Comparison of ENCODE assay signal across 8 cellular contexts in genomic region chr1:50620680-50621329, GRCh38.
DNase-seq lines count a peak whose midpoint lies in the region; ATAC-seq and TF ChIP-seq lines count a peak whose summit lies in the region.

No MANE protein-coding gene starts in this region.

- TF ChIP-seq CTCF in 22Rv1 (IDR thresholded peaks at IDR 0.05), result peak; percentile 78
- TF ChIP-seq CTCF in RWPE1 (conservative IDR thresholded peaks at IDR 0.05; ENCODE audit: low read depth), result peak; percentile 72
- peak; percentile 92 for TF ChIP-seq CTCF in foreskin keratinocyte (conservative IDR thresholded peaks at IDR 0.05)

- H3K9me3 ChIP-seq in GM23248 (ENCODE audit: low read depth) (no peaks in the 10 kb centered on the region), HAP-1 (no peaks in the 10 kb centered on the region)

- DNase-seq in GM23248, result peak; percentile 45
- peak; percentile 90 for DNase-seq in RWPE1 (ENCODE audit: low spot score)
- DNase-seq in foreskin keratinocyte, result peak; percentile 94 to 97
- DNase-seq in activated CD4-positive, alpha-beta T cell treated with anti-CD3 and anti-CD28 coated beads, Interleukin-2, amount 50 U/mL, for 4 hours, result no peak
- DNase-seq in C1 segment of cervical spinal cord (lab: John Stamatoyannopoulos, UW), result no peak
- no peak for DNase-seq in HAP-1 (ENCODE audit: low spot score in 2 of 2)
- no peak for DNase-seq in activated CD4-positive, alpha-beta memory T cell treated with anti-CD3 and anti-CD28 coated beads, Interleukin-2, amount 10 ng/mL, durations not matched to agents 7 days and 5 days

- no peaks in the 10 kb centered on the region for H3K36me3 Mint-ChIP-seq in activated CD4-positive, alpha-beta memory T cell treated with anti-CD3 and anti-CD28 coated beads, Interleukin-2, amount 10 ng/mL, durations not matched to agents 7 days and 5 days (ENCODE audit: low read depth)

- no peak overlapping the region for H2AFZ ChIP-seq in GM23248

- CTCF ChIA-PET in RWPE1 (lab: Yijun Ruan, JAX), result interaction anchor here (0.6 to 1.2 kb wide), 3 partner anchors 83 to 114 kb away, joined by 3 to 5 read pairs (median 4); no protein-coding TSS in a partner anchor
- CTCF ChIA-PET in activated CD4-positive, alpha-beta memory T cell treated with anti-CD3 and anti-CD28 coated beads, Interleukin-2, amount 10 ng/mL, durations not matched to agents 7 days and 5 days (lab: Charles Lee), result no interaction called here

- no peaks in the 10 kb centered on the region for H4K20me1 ChIP-seq in GM23248 (ENCODE audit: insufficient read depth)

- no peak overlapping the region for H3K27ac ChIP-seq in 22Rv1
- no peak overlapping the region for H3K27ac ChIP-seq in GM23248
- H3K27ac ChIP-seq in RWPE1, result peak overlapping the region; percentile 89
- H3K27ac ChIP-seq in foreskin keratinocyte, result peak overlapping the region; percentile 68

- H3K4me3 Mint-ChIP-seq in activated CD4-positive, alpha-beta memory T cell treated with anti-CD3 and anti-CD28 coated beads, Interleukin-2, amount 10 ng/mL, durations not matched to agents 7 days and 5 days, result no peak overlapping the region

- H3K36me3 ChIP-seq in GM23248 (ENCODE audit: low read depth), result no peaks in the 10 kb centered on the region
- H3K36me3 ChIP-seq in HAP-1 (replicated peaks), result no peaks in the 10 kb centered on the region

- H3K4me1 ChIP-seq in GM23248 (ENCODE audit: insufficient read depth) (no peaks in the 10 kb centered on the region), foreskin keratinocyte (peaks cover 4% of the 10 kb centered on the region), HAP-1 (no peaks in the 10 kb centered on the region)

- H3K4me2 ChIP-seq in GM23248 (ENCODE audit: unreplicated experiment), result no peak overlapping the region

- POLR2A ChIA-PET in RWPE1 (lab: Yijun Ruan, JAX; ENCODE audit: low non-redundant PET), result no interaction called here
- POLR2A ChIA-PET in activated CD4-positive, alpha-beta memory T cell treated with anti-CD3 and anti-CD28 coated beads, Interleukin-2, amount 10 ng/mL, durations not matched to agents 7 days and 5 days (lab: Charles Lee), result no interaction called here

- H3K4me1 Mint-ChIP-seq in activated CD4-positive, alpha-beta memory T cell treated with anti-CD3 and anti-CD28 coated beads, Interleukin-2, amount 10 ng/mL, durations not matched to agents 7 days and 5 days, result no peaks in the 10 kb centered on the region

- H3K27me3 ChIP-seq in GM23248 (replicated peaks; ENCODE audit: insufficient read depth) (no peaks in the 10 kb centered on the region), foreskin keratinocyte (no peaks in the 10 kb centered on the region), HAP-1 (ENCODE audit: low read depth) (no peaks in the 10 kb centered on the region)

- H3F3A ChIP-seq in GM23248 (ENCODE audit: insufficient read depth), result no peaks in the 10 kb centered on the region; the same call in 1 of the 2 replicates

- no peaks in the 10 kb centered on the region for H3K27me3 Mint-ChIP-seq in activated CD4-positive, alpha-beta memory T cell treated with anti-CD3 and anti-CD28 coated beads, Interleukin-2, amount 10 ng/mL, durations not matched to agents 7 days and 5 days

- H3K9me3 Mint-ChIP-seq in activated CD4-positive, alpha-beta memory T cell treated with anti-CD3 and anti-CD28 coated beads, Interleukin-2, amount 10 ng/mL, durations not matched to agents 7 days and 5 days, result peaks cover 9% of the 10 kb centered on the region

- no peak overlapping the region for H3K27ac Mint-ChIP-seq in activated CD4-positive, alpha-beta memory T cell treated with anti-CD3 and anti-CD28 coated beads, Interleukin-2, amount 10 ng/mL, durations not matched to agents 7 days and 5 days

- no peaks in the 10 kb centered on the region for H3K79me2 ChIP-seq in GM23248 (ENCODE audit: insufficient read depth)

- in situ Hi-C loops in GM23248 (cut with MboI), result no loop called here
- in situ Hi-C loops in HAP-1 (cut with MboI; ENCODE audit: low sequenced_read_pairs), result no loop called here

- 94 to 97% methylated on average over 6 of the region's 6 CpGs for WGBS in GM23248 (ENCODE audit: low coverage in 1 of 2, low lambda C conversion rate in 2 of 2, missing lambda C conversion rate in 2 of 2), 2 experiments

- H3K9me2 ChIP-seq in GM23248 (ENCODE audit: insufficient read depth), result no peaks in the 10 kb centered on the region

- H3K9ac ChIP-seq in GM23248, result no peak overlapping the region

- ATAC-seq in foreskin keratinocyte, result peak; percentile 98

- H3K4me3 ChIP-seq in GM23248 (no peak overlapping the region), HAP-1 (no peak overlapping the region)

Comparison
In these comparisons a context has a peak if more than half of its experiments do, and no peak if none do; other contexts are left out.
1. H3K27ac ChIP-seq: peak in RWPE1 (single experiment) and foreskin keratinocyte (single experiment); none in 22Rv1 (single experiment) and GM23248 (single experiment).
2. DNase-seq: peak in GM23248 (single experiment), RWPE1 (single experiment) and foreskin keratinocyte (2 of 2); none in activated CD4-positive, alpha-beta T cell treated with anti-CD3 and anti-CD28 coated beads, Interleukin-2, amount 50 U/mL, for 4 hours (0 of 2), C1 segment of cervical spinal cord (0 of 14), HAP-1 (0 of 2) and activated CD4-positive, alpha-beta memory T cell treated with anti-CD3 and anti-CD28 coated beads, Interleukin-2, amount 10 ng/mL, durations not matched to agents 7 days and 5 days (single experiment).
3. Peak in every context shown above with its lines, with median percentiles within 50 percentile points of each other: CTCF ChIP-seq.